8 cellular contexts compared by ENCODE assay signal in genomic region chr1:117284408-117285215, GRCh38.
A peak's percentile ranks its signal among the peaks of the same experiment; 100 is the strongest.
DNase-seq lines count a peak whose midpoint lies in the region; ATAC-seq and TF ChIP-seq lines count a peak whose summit lies in the region.

No MANE protein-coding gene starts in this region.

- H3K9me3 ChIP-seq in colonic mucosa, result no peaks in the 10 kb centered on the region
- no peaks in the 10 kb centered on the region for H3K9me3 ChIP-seq in lower lobe of right lung

- no peak overlapping the region for H3K9ac ChIP-seq in colonic mucosa (ENCODE audit: low read depth in 2 of 2, low read length in 2 of 2)

- H3K27ac Mint-ChIP-seq in immature natural killer cell, result no peak overlapping the region

- H3K4me1 Mint-ChIP-seq in immature natural killer cell, result no peaks in the 10 kb centered on the region

- no peaks in the 10 kb centered on the region for H3K4me1 ChIP-seq in colonic mucosa
- H3K4me1 ChIP-seq in lower lobe of right lung, result no peaks in the 10 kb centered on the region

- H3K4me3 Mint-ChIP-seq in immature natural killer cell, result no peak overlapping the region

- H3K36me3 Mint-ChIP-seq in immature natural killer cell, result no peaks in the 10 kb centered on the region

- ATAC-seq in lower lobe of right lung, result peak; percentile 63 to 79
- no peak for ATAC-seq in HG02852 (IDR thresholded peaks at IDR 0.05; ENCODE audit: unreplicated experiment)
- ATAC-seq in GM19351 (IDR thresholded peaks at IDR 0.05; ENCODE audit: unreplicated experiment), result no peak

- H3K27me3 ChIP-seq in HL-60 (ENCODE audit: insufficient read depth, poor library complexity, severe bottlenecking) (peaks cover 2% of the 10 kb centered on the region), colonic mucosa (no peaks in the 10 kb centered on the region), lower lobe of right lung (ENCODE audit: low read depth) (no peaks in the 10 kb centered on the region)

- intact Hi-C loops in colonic mucosa (cut with DNase I), result loop anchor here (5.0 kb wide), 1 partner anchor 217 kb away; no protein-coding TSS in a partner anchor
- intact Hi-C loops in lower lobe of right lung (cut with DNase I), result no loop called here

- no peak overlapping the region for H3K27ac ChIP-seq in HL-60 (replicated peaks)
- H3K27ac ChIP-seq in colonic mucosa, result no peak overlapping the region
- H3K27ac ChIP-seq in lower lobe of right lung, result no peak overlapping the region

- peak; percentile 74 for DNase-seq in AG20443 (ENCODE audit: low spot score)
- peak; percentile 5 to 21 for DNase-seq in HL-60 (ENCODE audit: low read depth in 1 of 2, low spot score in 1 of 2)
- DNase-seq in NCI-H82 (lab: John Stamatoyannopoulos, UW), result peak; percentile 90
- peak; percentile 19 for DNase-seq in colonic mucosa
- DNase-seq in lower lobe of right lung, result no peak
- no peak for DNase-seq in immature natural killer cell

- H3K4me3 ChIP-seq in HL-60 (replicated peaks; ENCODE audit: insufficient read depth, low read length), result no peak overlapping the region
- H3K4me3 ChIP-seq in colonic mucosa, result no peak overlapping the region
- no peak overlapping the region for H3K4me3 ChIP-seq in lower lobe of right lung

- no peaks in the 10 kb centered on the region for H3K36me3 ChIP-seq in colonic mucosa
- H3K36me3 ChIP-seq in lower lobe of right lung, result no peaks in the 10 kb centered on the region

- H3K9me3 Mint-ChIP-seq in immature natural killer cell, result no peaks in the 10 kb centered on the region

- TF ChIP-seq CTCF in HL-60 (IDR thresholded peaks at IDR 0.05; ENCODE audit: insufficient read depth, low read length) (peak; percentile 8), colonic mucosa (IDR thresholded peaks at IDR 0.05) (peak; percentile 41), lower lobe of right lung (IDR thresholded peaks at IDR 0.05) (peak; percentile 52)

- peaks cover 0 to 4% (median 0%) of the 10 kb centered on the region in 3 donors for H3K27me3 Mint-ChIP-seq in immature natural killer cell (ENCODE audit: low read depth in 3 of 3)

Comparison
In these comparisons a context has a peak if more than half of its experiments do, and no peak if none do; other contexts are left out.
1. DNase-seq: peak in AG20443 (single experiment), HL-60 (2 of 2), NCI-H82 (single experiment) and colonic mucosa (single experiment); none in lower lobe of right lung (single experiment) and immature natural killer cell (0 of 3).
2. ATAC-seq: peak in lower lobe of right lung (2 of 2); none in HG02852 (single experiment) and GM19351 (single experiment).
3. Peak in every context shown above with its lines, with median percentiles within 50 percentile points of each other: CTCF ChIP-seq.